ENCODE assay signal across 20 cellular contexts in the genomic region with DNA sequence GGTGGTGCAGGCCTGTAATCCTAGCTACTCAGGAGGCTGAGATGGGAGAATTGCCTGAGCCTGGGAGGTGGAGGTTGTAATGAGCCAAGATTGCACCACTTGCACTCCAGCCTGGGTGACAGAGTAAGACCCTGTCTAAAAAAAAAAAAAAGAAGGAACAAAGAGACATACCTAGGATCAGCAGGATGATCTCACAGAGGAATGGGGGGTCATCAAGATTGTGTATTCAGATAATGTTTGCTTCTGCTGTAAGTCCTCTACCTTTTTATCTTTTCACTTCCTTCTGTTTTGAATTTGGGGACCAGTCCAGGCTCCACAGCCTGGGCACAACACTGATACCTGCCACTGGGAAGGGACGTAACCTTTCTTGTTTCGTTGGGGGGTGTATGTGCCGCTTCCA. TPM values are rescaled to one million over a fixed set of nuclear protein-coding genes. Genes with fewer than 3 reads are reported as not detected.
A peak's percentile ranks its signal among the peaks of the same experiment; 100 is the strongest.
DNase-seq lines count a peak whose midpoint lies in the region; ATAC-seq and TF ChIP-seq lines count a peak whose summit lies in the region.
"Had no signal": no experiment of that assay in that cellular context is flagged by ENCODE, and none has a peak within 500 bp of the region (broad histone marks: within the 10 kb centered on the region; RNA-seq: fewer than 3 reads in every experiment).

No MANE protein-coding gene starts in this region.

- H3K9ac ChIP-seq in H9 (ENCODE audit: extremely low read depth, insufficient read length, low read length) (no peak overlapping the region), SU-DHL-6 (ENCODE audit: low read length) (no peak overlapping the region; the same call in 1 of the 2 replicates)

- H3K79me1 ChIP-seq in H9 (ENCODE audit: insufficient read depth, low read depth, low read length, poor library complexity, severe bottlenecking) = peaks cover 5% of the 10 kb centered on the region

- H3K4me3 ChIP-seq in SU-DHL-6 (ENCODE audit: insufficient read depth, low read length, poor library complexity, severe bottlenecking) = no peak overlapping the region
- H3K4me3 ChIP-seq: transverse colon had no signal

- H3K23ac ChIP-seq in H9 (ENCODE audit: insufficient read length, low read depth, low read length) = no peak overlapping the region

- H3K9me3 Mint-ChIP-seq in H9 = no peaks in the 10 kb centered on the region
- no peaks in the 10 kb centered on the region for H3K9me3 Mint-ChIP-seq in stimulated activated naive B cell treated with anti-CD40 and anti-IgM and Interleukin-4, amounts not matched to agents 10 μg/mL and 1 μg/mL and 100 μg/mL, for 72 hours
- H3K9me3 Mint-ChIP-seq: natural killer cell had no signal

- ATAC-seq in stimulated activated naive B cell treated with anti-CD40 and anti-IgM and Interleukin-4, amounts not matched to agents 10 μg/mL and 1 μg/mL and 100 μg/mL, for 72 hours (replicated peaks) = no peak
- ATAC-seq in GM19023 (IDR thresholded peaks at IDR 0.05; ENCODE audit: unreplicated experiment) = no peak
- ATAC-seq: natural killer cell had no signal

- no peak overlapping the region for H4K8ac ChIP-seq in H9 (replicated peaks; ENCODE audit: insufficient read length, low read depth, low read length)

- peaks cover 11% of the 10 kb centered on the region for H3K4me1 ChIP-seq in H9 (ENCODE audit: insufficient read depth, low read length)
- H3K4me1 ChIP-seq: BE2C had no signal

- H3K4me2 ChIP-seq in H9 (ENCODE audit: insufficient read depth, insufficient read length, low read length) (no peak overlapping the region), SU-DHL-6 (ENCODE audit: low read depth, low read length, poor library complexity, severe bottlenecking) (peak overlapping the region; percentile 78)

- H4K20me1 ChIP-seq in H9 (ENCODE audit: control insufficient read depth, insufficient read depth, insufficient read length) (no peaks in the 10 kb centered on the region), SU-DHL-6 (ENCODE audit: low read depth, low read length) (peaks cover 2% of the 10 kb centered on the region)

- DNase-seq in H9 (no peak), OCI-M2 (lab: John Stamatoyannopoulos, UW; ENCODE audit: unreplicated experiment) (no peak)
- DNase-seq in stimulated activated naive B cell treated with anti-CD40 and anti-IgM and Interleukin-4, amounts not matched to agents 10 μg/mL and 1 μg/mL and 100 μg/mL, for 72 hours = no peak
- DNase-seq in activated naive CD4-positive, alpha-beta T cell (lab: John Stamatoyannopoulos, UW) = no peak
- DNase-seq: activated effector memory CD4-positive, alpha-beta T cell treated with anti-CD3 and anti-CD28 coated beads, Interleukin-2, amount 50 U/mL, for 16 hours; amniotic stem cell; BE2C; erythroblast; islet precursor cell; natural killer cell; NCI-H1417 treated with DMSO at 0.1 percent for 48 hours; NCI-H2171; NCI-H69; OCI-M1; SIG-M5; stimulated activated naive CD4-positive, alpha-beta T cell; transverse colon had no signal

- no peak overlapping the region for H2BK5ac ChIP-seq in H9 (ENCODE audit: insufficient read length, low read length)

- H3K9me3 ChIP-seq in H9 (ENCODE audit: control insufficient read depth, low read depth, low read length) (no peaks in the 10 kb centered on the region), SU-DHL-6 (ENCODE audit: insufficient read depth, low read length) (no peaks in the 10 kb centered on the region)
- H3K9me3 ChIP-seq: BE2C, transverse colon had no signal

- no peak overlapping the region for H3T11ph ChIP-seq in H9 (ENCODE audit: low read length)

- no peak overlapping the region for H3K4me3 Mint-ChIP-seq in H9
- H3K4me3 Mint-ChIP-seq in stimulated activated naive B cell treated with anti-CD40 and anti-IgM and Interleukin-4, amounts not matched to agents 10 μg/mL and 1 μg/mL and 100 μg/mL, for 72 hours = peak overlapping the region; percentile 5 to 52
- H3K4me3 Mint-ChIP-seq: natural killer cell had no signal

- no peaks in the 10 kb centered on the region for H3K9me2 ChIP-seq in SU-DHL-6 (replicated peaks; ENCODE audit: insufficient read depth, low read length)

- no peak overlapping the region for H3K18ac ChIP-seq in H9 (ENCODE audit: insufficient read length, low read depth, low read length)

- H2BK12ac ChIP-seq in H9 (ENCODE audit: insufficient read length, low read depth, low read length) = no peak overlapping the region

- H3K79me2 ChIP-seq in H9 (ENCODE audit: insufficient read depth, low read length) = peaks cover 35% of the 10 kb centered on the region
- H3K79me2 ChIP-seq in SU-DHL-6 (ENCODE audit: insufficient read depth, low read length) = peaks cover 81% of the 10 kb centered on the region

- H2AK5ac ChIP-seq in H9 (ENCODE audit: insufficient read length, low read length) = no peak overlapping the region

- H3K4me1 Mint-ChIP-seq in H9 = peaks cover 60% of the 10 kb centered on the region in 2 experiments
- H3K4me1 Mint-ChIP-seq in stimulated activated naive B cell treated with anti-CD40 and anti-IgM and Interleukin-4, amounts not matched to agents 10 μg/mL and 1 μg/mL and 100 μg/mL, for 72 hours = peaks cover 42 to 82% of the 10 kb centered on the region in 2 donors

- no peak overlapping the region for H4K91ac ChIP-seq in H9 (ENCODE audit: insufficient read length, low read depth, low read length)

- TF ChIP-seq CTCF in H9 (conservative IDR thresholded peaks at IDR 0.05) (no peak), SU-DHL-6 (IDR thresholded peaks at IDR 0.05; ENCODE audit: insufficient read depth, low read length, poor library complexity, severe bottlenecking) (no peak)

- H2BK20ac ChIP-seq in H9 (ENCODE audit: low read depth, low read length, poor library complexity, severe bottlenecking) = no peak overlapping the region

- no peaks in the 10 kb centered on the region; the same call in 1 of the 2 replicates for H3K27me3 Mint-ChIP-seq in H9 (ENCODE audit: low read depth)
- H3K27me3 Mint-ChIP-seq in stimulated activated naive B cell treated with anti-CD40 and anti-IgM and Interleukin-4, amounts not matched to agents 10 μg/mL and 1 μg/mL and 100 μg/mL, for 72 hours = no peaks in the 10 kb centered on the region

- H2AFZ ChIP-seq in H9 (ENCODE audit: low read length) (no peak overlapping the region), SU-DHL-6 (ENCODE audit: low read depth, low read length, severe bottlenecking) (no peak overlapping the region)

- H2BK15ac ChIP-seq in H9 (ENCODE audit: low read depth, low read length) = no peak overlapping the region

- no peak overlapping the region for H3K56ac ChIP-seq in H9 (ENCODE audit: insufficient read length, low read depth, low read length)

- no peak overlapping the region for H4K5ac ChIP-seq in H9 (ENCODE audit: insufficient read length, low read depth, low read length)

- peak overlapping the region in 2 of 3 experiments; percentile 58 to 72; a peak in 4 of 7 replicates for H3K27ac Mint-ChIP-seq in H9
- H3K27ac Mint-ChIP-seq in stimulated activated naive B cell treated with anti-CD40 and anti-IgM and Interleukin-4, amounts not matched to agents 10 μg/mL and 1 μg/mL and 100 μg/mL, for 72 hours = peak overlapping the region; percentile 47
- H3K27ac Mint-ChIP-seq: natural killer cell had no signal

- H3K14ac ChIP-seq in H9 (ENCODE audit: insufficient read depth, low read length) = no peak overlapping the region

- WGBS in H9 (ENCODE audit: extremely low coverage, insufficient read length, low lambda C conversion rate) = no CpG with 5 or more reads among the region's 3 CpGs

- no peak overlapping the region for H2BK120ac ChIP-seq in H9 (ENCODE audit: low read depth, low read length, poor library complexity, severe bottlenecking)

- no peak overlapping the region for H3K4ac ChIP-seq in H9 (ENCODE audit: low read depth, low read length)

- no peak overlapping the region for H3K27ac ChIP-seq in H9 (ENCODE audit: insufficient read length, low read depth, low read length)
- peak overlapping the region; percentile 92 for H3K27ac ChIP-seq in SU-DHL-6 (ENCODE audit: low read depth, low read length)
- H3K27ac ChIP-seq in layer of hippocampus (ENCODE audit: low read depth, low read length) = peak overlapping the region; percentile 89
- H3K27ac ChIP-seq: transverse colon had no signal

- H3K23me2 ChIP-seq in H9 (ENCODE audit: insufficient read length, low read depth, low read length, poor library complexity, severe bottlenecking) = no peaks in the 10 kb centered on the region

- peaks cover 42% of the 10 kb centered on the region for H3F3A ChIP-seq in SU-DHL-6 (ENCODE audit: insufficient read depth)

- H3K36me3 ChIP-seq in SU-DHL-6 (ENCODE audit: low read length) = peaks cover 6% of the 10 kb centered on the region; the same call in 1 of the 2 replicates
- H3K36me3 ChIP-seq: BE2C, transverse colon had no signal

- peaks cover 3 to 4% (median 4%) of the 10 kb centered on the region in 3 experiments; a peak in 6 of 7 replicates for H3K36me3 Mint-ChIP-seq in H9 (ENCODE audit: insufficient read depth in 1 of 3, low read depth in 3 of 3)
- peaks cover 6 to 9% of the 10 kb centered on the region in 2 donors for H3K36me3 Mint-ChIP-seq in stimulated activated naive B cell treated with anti-CD40 and anti-IgM and Interleukin-4, amounts not matched to agents 10 μg/mL and 1 μg/mL and 100 μg/mL, for 72 hours
- H3K36me3 Mint-ChIP-seq: natural killer cell had no signal

- no peaks in the 10 kb centered on the region for H3K27me3 ChIP-seq in H9 (ENCODE audit: insufficient read depth, low read length)
- no peaks in the 10 kb centered on the region for H3K27me3 ChIP-seq in SU-DHL-6 (ENCODE audit: low read length)
- no peaks in the 10 kb centered on the region for H3K27me3 ChIP-seq in layer of hippocampus (ENCODE audit: control insufficient read depth, insufficient read depth, low read length)
- H3K27me3 ChIP-seq: BE2C, transverse colon had no signal

RNA-seq across cellular contexts. Expression of a gene that starts 53.2 kb away (rescaled TPM):
- total RNA-seq in H9 (2021) = 125 and 132 TPM in 2 replicates

Comparison
In these comparisons a context has a peak if more than half of its experiments do, and no peak if none do; other contexts are left out.
1. H3K4me3 Mint-ChIP-seq: peak in stimulated activated naive B cell treated with anti-CD40 and anti-IgM and Interleukin-4, amounts not matched to agents 10 μg/mL and 1 μg/mL and 100 μg/mL, for 72 hours (2 of 2); none in H9 (0 of 2).